In the genomic region with DNA sequence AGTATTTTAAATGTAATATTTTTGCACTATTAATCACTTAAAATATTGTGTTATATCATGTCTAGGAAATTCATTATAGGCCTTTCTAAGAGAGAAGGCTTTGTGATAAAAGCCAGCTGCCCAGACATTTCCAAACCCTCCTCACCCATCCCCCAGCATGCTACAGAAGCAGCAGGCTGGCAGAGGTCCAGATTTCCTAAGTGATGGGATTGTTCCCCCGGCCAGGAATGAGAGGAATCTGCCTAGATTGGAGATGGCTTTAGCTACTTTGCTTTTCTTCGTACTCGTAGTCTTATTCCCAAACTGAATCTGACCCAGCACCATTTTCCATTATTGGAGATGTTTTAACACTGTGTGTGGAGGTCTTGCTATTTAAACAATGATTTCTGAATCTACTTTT, we compare ENCODE assay signal across 10 cellular contexts. TPM values are rescaled to one million over a fixed set of nuclear protein-coding genes. Genes with fewer than 3 reads are reported as not detected.
A peak's percentile ranks its signal among the peaks of the same experiment; 100 is the strongest.
DNase-seq lines count a peak whose midpoint lies in the region; ATAC-seq and TF ChIP-seq lines count a peak whose summit lies in the region.
"Had no signal": no experiment of that assay in that cellular context is flagged by ENCODE, and none has a peak within 500 bp of the region (broad histone marks: within the 10 kb centered on the region; RNA-seq: fewer than 3 reads in every experiment).

No MANE protein-coding gene starts in this region.

- ATAC-seq in GM21423 (IDR thresholded peaks at IDR 0.05; ENCODE audit: unreplicated experiment) (no peak), HG02678 (IDR thresholded peaks at IDR 0.05; ENCODE audit: unreplicated experiment) (no peak)

- intact Hi-C loops in sigmoid colon (cut with DNase I): no loop called here

- TF ChIP-seq CTCF in RWPE1 (conservative IDR thresholded peaks at IDR 0.05; ENCODE audit: low read depth) (no peak), sigmoid colon (IDR thresholded peaks at IDR 0.05) (no peak), coronary artery (IDR thresholded peaks at IDR 0.05) (no peak)

- H3K36me3 ChIP-seq in sigmoid colon: no peaks in the 10 kb centered on the region

- TF ChIP-seq POLR2A in sigmoid colon (IDR thresholded peaks at IDR 0.05): no peak

- POLR2A ChIA-PET in RWPE1 (lab: Yijun Ruan, JAX; ENCODE audit: low non-redundant PET): no interaction called here

- H3K27me3 ChIP-seq in sigmoid colon: no peaks in the 10 kb centered on the region

- DNase-seq in HT1080 (ENCODE audit: low read depth) (peak; percentile 30), RWPE1 (ENCODE audit: low spot score) (peak; percentile 11), foreskin melanocyte (peak; percentile 48), sigmoid colon (peak; percentile 87), NCI-H2227 (lab: John Stamatoyannopoulos, UW; ENCODE audit: unreplicated experiment) (no peak), coronary artery (ENCODE audit: low spot score) (no peak)
- DNase-seq: activated CD4-positive, alpha-beta T cell treated with anti-CD3 and anti-CD28 coated beads, Interleukin-2, amount 10 ng/mL, durations not matched to agents 24 days and 14 days; trophoblast cell had no signal

- WGBS in sigmoid colon, 2 donors: 64 to 74% methylated on average over 3 of the region's 3 CpGs

- H3K9me3 ChIP-seq in sigmoid colon: no peaks in the 10 kb centered on the region

- H3K4me1 ChIP-seq in sigmoid colon: peaks cover 0 to 33% (median 23%) of the 10 kb centered on the region in 4 donors

- TF ChIP-seq EP300 in sigmoid colon (IDR thresholded peaks at IDR 0.05): no peak

- no peak overlapping the region for H3K4me3 ChIP-seq in sigmoid colon
- no peak overlapping the region for H3K4me3 ChIP-seq in coronary artery

- CTCF ChIA-PET in RWPE1 (lab: Yijun Ruan, JAX): interaction anchor here (0.8 to 1.5 kb wide), 2 partner anchors 30 to 36 kb away, joined by 3 to 4 read pairs; no protein-coding TSS in a partner anchor

- H3K27ac ChIP-seq in RWPE1 (no peak overlapping the region), sigmoid colon (peak overlapping the region in 3 of 4 donors; percentile 11 to 52 (median 16)), coronary artery (no peak overlapping the region)

RNA-seq across cellular contexts. Expression of a gene that starts 29.4 kb away (rescaled TPM):
- total RNA-seq in HT1080 (2014; rRNA removed; shearing (Covaris generic)): 6.9 and 8.1 TPM in 2 replicates
- 8.1 and 9.3 TPM in 2 replicates for polyA plus RNA-seq in HT1080 (2015; cell fraction: cytosol; rRNA removed)
- 5.4 and 5.9 TPM in 2 replicates for polyA plus RNA-seq in HT1080 (2015; cell fraction: nucleus; rRNA removed)
- 10 to 100 TPM; 11.1 to 19.3 (median 16.4) TPM for total RNA-seq in sigmoid colon
- polyA plus RNA-seq in sigmoid colon: 1 to 10 TPM in 2 of 3 donors, under 1 TPM in 1; 0.92 to 4.0 (median 2.4) TPM

Comparison
In these comparisons a context has a peak if more than half of its experiments do, and no peak if none do; other contexts are left out.
1. DNase-seq: peak in HT1080 (single experiment), RWPE1 (single experiment), foreskin melanocyte (single experiment) and sigmoid colon (single experiment); none in NCI-H2227 (single experiment) and coronary artery (single experiment).
2. H3K27ac ChIP-seq: peak in sigmoid colon (3 of 4); none in RWPE1 (single experiment) and coronary artery (0 of 2).